In the genomic region with DNA sequence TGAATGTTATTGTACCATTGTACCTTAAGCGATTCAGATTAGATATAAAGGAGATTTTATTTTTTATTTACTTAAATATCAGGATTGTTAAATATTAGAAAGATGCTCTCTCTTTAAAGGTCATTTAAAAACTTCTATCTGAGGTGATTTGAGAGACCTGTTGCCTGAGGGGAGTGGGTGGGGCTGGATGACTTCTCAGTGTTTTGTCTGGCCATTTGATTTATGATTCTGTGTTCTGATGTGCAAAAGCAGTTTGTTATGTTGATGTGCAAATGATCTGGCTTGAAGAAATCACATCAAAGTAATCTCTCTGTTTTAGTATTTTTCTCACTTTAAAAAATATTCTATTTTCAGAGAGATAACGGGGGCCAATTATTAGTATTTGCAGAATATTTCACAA, we compare ENCODE assay signal across 16 cellular contexts.
DNase-seq lines count a peak whose midpoint lies in the region; ATAC-seq and TF ChIP-seq lines count a peak whose summit lies in the region.
"Had no signal": no experiment of that assay in that cellular context is flagged by ENCODE, and none has a peak within 500 bp of the region (broad histone marks: within the 10 kb centered on the region; RNA-seq: fewer than 3 reads in every experiment).

No MANE protein-coding gene starts in this region.

- H3K4me1 ChIP-seq in OCI-LY7 (ENCODE audit: insufficient read depth, low read length, poor library complexity, severe bottlenecking): peaks cover 18% of the 10 kb centered on the region
- H3K4me1 ChIP-seq in naive thymus-derived CD4-positive, alpha-beta T cell (ENCODE audit: control insufficient read depth in 2 of 2, insufficient read depth in 2 of 2, low read length in 2 of 2): no peaks in the 10 kb centered on the region
- H3K4me1 ChIP-seq: BE2C had no signal

- H3K27me3 Mint-ChIP-seq in naive thymus-derived CD4-positive, alpha-beta T cell: no peaks in the 10 kb centered on the region
- H3K27me3 Mint-ChIP-seq: CD4-positive, alpha-beta memory T cell had no signal

- POLR2A ChIA-PET in HEK293T (lab: Yijun Ruan, JAX) (no interaction called here), OCI-LY7 (lab: Charles Lee) (interaction anchor here (0.6 to 1.5 kb wide), 2 partner anchors 44 to 152 kb away, joined by 3 to 4 read pairs; no protein-coding TSS in a partner anchor)
- POLR2A ChIA-PET in naive thymus-derived CD4-positive, alpha-beta T cell (lab: Charles Lee): no interaction called here

- DNase-seq in NCI-H345 (lab: John Stamatoyannopoulos, UW) (peak; percentile 9), NCI-H345 treated with DMSO at 0.1 percent for 48 hours (lab: John Stamatoyannopoulos, UW; ENCODE audit: unreplicated experiment) (no peak), HEK293T (ENCODE audit: extremely low spot score) (no peak), NCI-H2227 (lab: John Stamatoyannopoulos, UW; ENCODE audit: unreplicated experiment) (peak; percentile 12), OCI-LY7 (ENCODE audit: low spot score) (no peak), NK-92 (lab: John Stamatoyannopoulos, UW; ENCODE audit: unreplicated experiment) (no peak), retina (no peak)
- no peak for DNase-seq in naive thymus-derived CD4-positive, alpha-beta T cell
- DNase-seq: BE2C; CD4-positive, alpha-beta memory T cell; DMS79; EL; GDM1; HCEC 1CT had no signal

- ATAC-seq in naive thymus-derived CD4-positive, alpha-beta T cell: no peak

- CTCF ChIA-PET in HEK293T (lab: Yijun Ruan, JAX): interaction anchor here (0.7 kb wide), 1 partner anchor 246 kb away, joined by 3 read pairs; no protein-coding TSS in a partner anchor
- CTCF ChIA-PET in OCI-LY7 (lab: Charles Lee; ENCODE audit: unreplicated experiment): no interaction called here
- CTCF ChIA-PET in naive thymus-derived CD4-positive, alpha-beta T cell (lab: Charles Lee): no interaction called here

- no peaks in the 10 kb centered on the region for H3K79me2 ChIP-seq in OCI-LY7 (ENCODE audit: insufficient read depth, low read depth, low read length)

- H3K4me3 ChIP-seq in OCI-LY7 (ENCODE audit: low read depth, low read length, poor library complexity, severe bottlenecking): no peak overlapping the region
- no peak overlapping the region for H3K4me3 ChIP-seq in naive thymus-derived CD4-positive, alpha-beta T cell (ENCODE audit: low read length)

- no peaks in the 10 kb centered on the region for H3K36me3 ChIP-seq in OCI-LY7 (ENCODE audit: insufficient read depth, low read length)
- H3K36me3 ChIP-seq in naive thymus-derived CD4-positive, alpha-beta T cell (ENCODE audit: control insufficient read depth in 2 of 3, insufficient read depth in 3 of 3, low read length in 3 of 3): no peaks in the 10 kb centered on the region
- H3K36me3 ChIP-seq: BE2C had no signal

- peak overlapping the region; percentile 66 for H3K4me2 ChIP-seq in OCI-LY7 (ENCODE audit: low read length)

- H3K36me3 Mint-ChIP-seq in naive thymus-derived CD4-positive, alpha-beta T cell: no peaks in the 10 kb centered on the region
- H3K36me3 Mint-ChIP-seq: CD4-positive, alpha-beta memory T cell had no signal

- intact Hi-C loops in OCI-LY7 (cut with micrococcal nuclease; ENCODE audit: unreplicated experiment): no loop called here
- intact Hi-C loops in naive thymus-derived CD4-positive, alpha-beta T cell (cut with micrococcal nuclease): no loop called here

- peaks cover 0 to 4% (median 0%) of the 10 kb centered on the region in 7 donors for H3K4me1 Mint-ChIP-seq in naive thymus-derived CD4-positive, alpha-beta T cell
- H3K4me1 Mint-ChIP-seq: CD4-positive, alpha-beta memory T cell had no signal

- no peaks in the 10 kb centered on the region for H3K9me2 ChIP-seq in OCI-LY7 (ENCODE audit: insufficient read depth, low read length)

- BruUV-seq in OCI-LY7 (replicated peaks; lab: Mats Ljungman, UMichigan): no TSS peak

- TF ChIP-seq CTCF in OCI-LY7 (conservative IDR thresholded peaks at IDR 0.05; ENCODE audit: low read length): no peak

- no peak overlapping the region for H3K27ac ChIP-seq in OCI-LY7 (ENCODE audit: low read depth, low read length, poor library complexity, severe bottlenecking)
- H3K27ac ChIP-seq in naive thymus-derived CD4-positive, alpha-beta T cell (ENCODE audit: low read depth, low read length): no peak overlapping the region
- H3K27ac ChIP-seq: C4-2B, HL-60 had no signal

- H3K9me3 ChIP-seq in OCI-LY7 (ENCODE audit: low read length): no peaks in the 10 kb centered on the region
- no peaks in the 10 kb centered on the region for H3K9me3 ChIP-seq in naive thymus-derived CD4-positive, alpha-beta T cell (ENCODE audit: control insufficient read depth in 2 of 3, low read length in 3 of 3)
- H3K9me3 ChIP-seq: BE2C had no signal

- H3K4me3 Mint-ChIP-seq in naive thymus-derived CD4-positive, alpha-beta T cell: no peak overlapping the region
- H3K4me3 Mint-ChIP-seq: CD4-positive, alpha-beta memory T cell had no signal

- H2AFZ ChIP-seq in OCI-LY7 (ENCODE audit: low read length): peak overlapping the region; percentile 75; the same call in 1 of the 2 replicates

- peaks cover 0 to 4% (median 0%) of the 10 kb centered on the region in 11 donors for H3K9me3 Mint-ChIP-seq in naive thymus-derived CD4-positive, alpha-beta T cell

- no peaks in the 10 kb centered on the region for H4K20me1 ChIP-seq in OCI-LY7 (ENCODE audit: insufficient read depth, low read length)

- H3K27ac Mint-ChIP-seq in naive thymus-derived CD4-positive, alpha-beta T cell: no peak overlapping the region
- H3K27ac Mint-ChIP-seq: CD4-positive, alpha-beta memory T cell had no signal

- H3K27me3 ChIP-seq in naive thymus-derived CD4-positive, alpha-beta T cell (ENCODE audit: control insufficient read depth in 2 of 2, insufficient read depth in 2 of 2, low read length in 2 of 2): no peaks in the 10 kb centered on the region
- H3K27me3 ChIP-seq: BE2C had no signal

TF ChIP-seq in HEK293T, 16 proteins besides CTCF, POLR2A, EP300 and RAD21:
- TF ChIP-seq ARNT (IDR thresholded peaks at IDR 0.05) (no peak), SP1 (IDR thresholded peaks at IDR 0.05) (no peak), SUZ12 (IDR thresholded peaks at IDR 0.05) (no peak), HDGF (IDR thresholded peaks at IDR 0.05; ENCODE audit: borderline replicate concordance) (no peak)
- TF ChIP-seq, protein P1, sequence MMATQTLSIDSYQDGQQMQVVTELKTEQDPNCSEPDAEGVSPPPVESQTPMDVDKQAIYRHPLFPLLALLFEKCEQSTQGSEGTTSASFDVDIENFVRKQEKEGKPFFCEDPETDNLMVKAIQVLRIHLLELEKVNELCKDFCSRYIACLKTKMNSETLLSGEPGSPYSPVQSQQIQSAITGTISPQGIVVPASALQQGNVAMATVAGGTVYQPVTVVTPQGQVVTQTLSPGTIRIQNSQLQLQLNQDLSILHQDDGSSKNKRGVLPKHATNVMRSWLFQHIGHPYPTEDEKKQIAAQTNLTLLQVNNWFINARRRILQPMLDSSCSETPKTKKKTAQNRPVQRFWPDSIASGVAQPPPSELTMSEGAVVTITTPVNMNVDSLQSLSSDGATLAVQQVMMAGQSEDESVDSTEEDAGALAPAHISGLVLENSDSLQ (IDR thresholded peaks at IDR 0.05): peak; percentile 61

Comparison
In these comparisons a context has a peak if more than half of its experiments do, and no peak if none do; other contexts are left out.
1. DNase-seq: peak in NCI-H345 (single experiment) and NCI-H2227 (single experiment); none in NCI-H345 treated with DMSO at 0.1 percent for 48 hours (single experiment), HEK293T (single experiment), OCI-LY7 (single experiment), naive thymus-derived CD4-positive, alpha-beta T cell (0 of 9), NK-92 (single experiment) and retina (single experiment).